19 cellular contexts compared by ENCODE assay signal in genomic region chr7:12269100-12269895, GRCh38.
"Had no signal": no experiment of that assay in that cellular context is flagged by ENCODE, and none has a peak within 500 bp of the region (broad histone marks: within the 10 kb centered on the region; RNA-seq: fewer than 3 reads in every experiment).

No MANE protein-coding gene starts in this region.

- H3K4me3 Mint-ChIP-seq: endodermal cell; mesothelial cell of epicardium; natural killer cell; neural crest cell; stimulated activated naive CD8-positive, alpha-beta T cell treated with anti-CD3 and anti-CD28 coated beads, Interleukin-15, Interleukin-2, amounts not matched to agents 100 ng/mL and 50 ng/mL, for 24 hours had no signal

- H3K36me3 ChIP-seq: ovary, right atrium auricular region, transverse colon had no signal

- H3K4me1 ChIP-seq: right atrium auricular region, testis, transverse colon had no signal

- H3K4me2 ChIP-seq: smooth muscle cell had no signal

- H3K36me3 Mint-ChIP-seq: mesothelial cell of epicardium, natural killer cell had no signal

- H3K9me3 Mint-ChIP-seq: endodermal cell; natural killer cell; neural crest cell; stimulated activated naive CD8-positive, alpha-beta T cell treated with anti-CD3 and anti-CD28 coated beads, Interleukin-15, Interleukin-2, amounts not matched to agents 100 ng/mL and 50 ng/mL, for 24 hours had no signal

- H3K9me3 ChIP-seq: ovary, right atrium auricular region, testis, transverse colon had no signal

- H3K4me1 Mint-ChIP-seq: endodermal cell, mesothelial cell of epicardium, natural killer cell, neural crest cell had no signal

- ATAC-seq: left colon, natural killer cell had no signal

- H3K27ac ChIP-seq: coronary artery, ovary, right atrium auricular region, testis, transverse colon had no signal

- H3K27ac Mint-ChIP-seq: endodermal cell; mesothelial cell of epicardium; natural killer cell; stimulated activated naive CD8-positive, alpha-beta T cell treated with anti-CD3 and anti-CD28 coated beads, Interleukin-15, Interleukin-2, amounts not matched to agents 100 ng/mL and 50 ng/mL, for 24 hours had no signal

- H3K27me3 ChIP-seq: ovary, right atrium auricular region, testis, transverse colon had no signal

- H3K4me3 ChIP-seq: coronary artery, ovary, right atrium auricular region, smooth muscle cell, testis, transverse colon had no signal

- DNase-seq: effector CD4-positive, alpha-beta T cell; endodermal cell; erythroblast; foreskin melanocyte; head of caudate nucleus; hippocampal formation; left colon; natural killer cell; nucleus accumbens; ovary; stimulated activated CD4-positive, alpha-beta T cell treated with anti-CD3 and anti-CD28 coated beads, Interleukin-2, amount 100 ng/mL, for 48 hours; testis; transverse colon had no signal
